Comparison of ENCODE assay signal across 23 cellular contexts in the genomic region with DNA sequence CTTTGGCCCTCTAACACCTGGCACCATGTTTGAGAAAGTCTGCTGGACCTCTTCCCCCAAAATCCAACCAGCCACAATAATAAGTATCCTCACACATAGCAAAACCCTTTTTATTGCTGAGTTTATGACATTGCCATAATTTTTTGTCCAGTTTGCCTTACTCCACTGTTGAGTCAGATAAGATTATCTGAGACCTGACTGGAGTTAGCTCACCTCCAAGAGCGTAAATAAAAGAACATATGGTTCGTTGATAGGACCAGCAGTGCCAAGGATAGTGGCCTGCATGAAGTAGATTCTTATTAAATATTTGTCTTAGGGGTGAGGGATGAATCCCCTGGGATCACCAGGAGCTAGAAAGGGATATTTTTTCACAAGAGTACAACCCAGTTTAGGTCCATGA.
DNase-seq lines count a peak whose midpoint lies in the region; ATAC-seq, FAIRE-seq and TF ChIP-seq lines count a peak whose summit lies in the region.
"Had no signal": no experiment of that assay in that cellular context is flagged by ENCODE, and none has a peak within 500 bp of the region (broad histone marks: within the 10 kb centered on the region; RNA-seq: fewer than 3 reads in every experiment).

No MANE protein-coding gene starts in this region.

- no peak overlapping the region for H2AFZ ChIP-seq in H1 (ENCODE audit: low read length)
- H2AFZ ChIP-seq: GM23338 had no signal

- no peak overlapping the region for H3K9ac ChIP-seq in H1 (replicated peaks in 1 of 4; ENCODE audit: extremely low read depth in 1 of 4, low read depth in 3 of 4, low read length in 3 of 4)
- H3K9ac ChIP-seq: BLaER1 had no signal

- no peaks in the 10 kb centered on the region for H3K36me3 ChIP-seq in H1 (ENCODE audit: control insufficient read depth in 2 of 4, insufficient read depth in 4 of 4, low read length in 3 of 4)
- no peaks in the 10 kb centered on the region for H3K36me3 ChIP-seq in mucosa of descending colon (ENCODE audit: low read depth)
- H3K36me3 ChIP-seq: BLaER1, HAP-1 had no signal

- intact Hi-C loops in mucosa of descending colon (cut with DNase I, micrococcal nuclease): no loop called here

- no peaks in the 10 kb centered on the region for H3K79me2 ChIP-seq in H1 (ENCODE audit: control insufficient read depth in 1 of 2, insufficient read depth in 2 of 2, low read length in 2 of 2)

- no peak overlapping the region for H2BK12ac ChIP-seq in H1 (ENCODE audit: low read depth, low read length)

- H3K4ac ChIP-seq in H1 (replicated peaks; ENCODE audit: insufficient read length, low read depth, low read length): no peak overlapping the region

- H3K9me3 ChIP-seq in H1 (ENCODE audit: insufficient read depth in 2 of 2, low read depth in 1 of 2, low read length in 1 of 2) (no peaks in the 10 kb centered on the region), mucosa of descending colon (no peaks in the 10 kb centered on the region)
- H3K9me3 ChIP-seq: Caco-2, HAP-1 had no signal

- no peak for TF ChIP-seq CTCF in H1 (IDR thresholded peaks at IDR 0.05; ENCODE audit: control extremely low read depth in 1 of 3, insufficient read depth in 1 of 3, low read depth in 1 of 3, low read length in 3 of 3)
- TF ChIP-seq CTCF in mucosa of descending colon (IDR thresholded peaks at IDR 0.05): no peak
- no peak for TF ChIP-seq CTCF in D721Med (IDR thresholded peaks at IDR 0.05; ENCODE audit: insufficient read depth, missing control alignments)

- TF ChIP-seq EP300 in H1 (IDR thresholded peaks at IDR 0.05; ENCODE audit: borderline replicate concordance in 1 of 2, low read depth in 2 of 2, low read length in 2 of 2): no peak

- peak overlapping the region; percentile 31; the same call in 1 of the 2 replicates for H2BK15ac ChIP-seq in H1 (ENCODE audit: low read length)

- H3K27ac ChIP-seq in H1 (ENCODE audit: low read depth, low read length): no peak overlapping the region
- H3K27ac ChIP-seq: 22Rv1, BLaER1, C4-2B had no signal

- POLR2A ChIA-PET in H1 (lab: Charles Lee; ENCODE audit: partially characterized antibody): no interaction called here

- no peak overlapping the region for H2BK5ac ChIP-seq in H1 (ENCODE audit: low read depth, low read length)

- H2AK5ac ChIP-seq in H1 (ENCODE audit: low read depth, low read length): no peak overlapping the region

- ATAC-seq in mucosa of descending colon (peak; percentile 66), GM19324 (IDR thresholded peaks at IDR 0.05; ENCODE audit: low FRiP score, unreplicated experiment) (no peak)
- ATAC-seq: CD8-positive, alpha-beta T cell; GM23338 had no signal

- H3K4me2 ChIP-seq in H1 (ENCODE audit: insufficient read depth in 1 of 2, low read depth in 2 of 2, low read length in 2 of 2): no peak overlapping the region
- H3K4me2 ChIP-seq: BLaER1, GM23338 had no signal

- H3K18ac ChIP-seq in H1 (ENCODE audit: extremely low read depth, low read length): no peak overlapping the region

- TF ChIP-seq RAD21 in H1 (IDR thresholded peaks at IDR 0.05 in 1 of 2, conservative IDR thresholded peaks at IDR 0.05 in 1 of 2; ENCODE audit: low read depth in 2 of 2, low read length in 2 of 2): no peak

- no peaks in the 10 kb centered on the region for H3K79me1 ChIP-seq in H1 (ENCODE audit: low read depth, low read length)

- H4K91ac ChIP-seq in H1 (replicated peaks; ENCODE audit: insufficient read length, low read length): no peak overlapping the region

- no peak overlapping the region for H4K8ac ChIP-seq in H1 (ENCODE audit: extremely low read depth, insufficient read depth, low read length)

- H3K4me3 ChIP-seq in H1 (ENCODE audit: extremely low read depth in 1 of 4, insufficient read depth in 2 of 4, low read depth in 3 of 4, low read length in 4 of 4): no peak overlapping the region
- no peak overlapping the region for H3K4me3 ChIP-seq in mucosa of descending colon
- H3K4me3 ChIP-seq: BLaER1, GM23338, HAP-1 had no signal

- H4K20me1 ChIP-seq in H1 (replicated peaks in 1 of 2; ENCODE audit: control insufficient read depth in 1 of 2, insufficient read depth in 2 of 2, low read length in 2 of 2): no peaks in the 10 kb centered on the region
- H4K20me1 ChIP-seq: BLaER1 had no signal

- H4K5ac ChIP-seq in H1 (ENCODE audit: insufficient read length, low read depth, low read length): no peak overlapping the region

- no peak overlapping the region for H3K23ac ChIP-seq in H1 (ENCODE audit: insufficient read length)

- TF ChIP-seq POLR2A in H1 (IDR thresholded peaks at IDR 0.05; ENCODE audit: control extremely low read depth in 1 of 2, low read depth in 2 of 2, low read length in 2 of 2): no peak

- H3K23me2 ChIP-seq in H1 (ENCODE audit: low read depth, low read length): no peaks in the 10 kb centered on the region

- 0 out of 2 replicates have a peak overlapping the region, but pooled peaks have one; percentile 61 for H2BK20ac ChIP-seq in H1 (ENCODE audit: low read length)

- no peak overlapping the region for H3K14ac ChIP-seq in H1 (ENCODE audit: insufficient read length)

- no peak overlapping the region for H2BK120ac ChIP-seq in H1 (replicated peaks; ENCODE audit: low read depth, low read length)

- FAIRE-seq in H1 (lab: Jason Lieb, UNC): no peak
- no peak for FAIRE-seq in D721Med (lab: Jason Lieb, UNC)
- FAIRE-seq: A204.1, G401.6, GM12892, GM19239, H54 had no signal

- H3K27me3 ChIP-seq in H1 (replicated peaks in 1 of 4; ENCODE audit: control insufficient read depth in 3 of 4, extremely low read depth in 1 of 4, insufficient read depth in 3 of 4, low read length in 3 of 4): no peaks in the 10 kb centered on the region
- H3K27me3 ChIP-seq: BLaER1 had no signal

- H3K4me1 ChIP-seq in H1 (replicated peaks in 1 of 4; ENCODE audit: control insufficient read depth in 3 of 4, insufficient read depth in 4 of 4, low read length in 3 of 4) (no peaks in the 10 kb centered on the region), mucosa of descending colon (ENCODE audit: low read depth) (peaks cover 5% of the 10 kb centered on the region)
- H3K4me1 ChIP-seq: BLaER1, Caco-2, HAP-1 had no signal

- H3K56ac ChIP-seq in H1 (replicated peaks; ENCODE audit: insufficient read length, low read depth, low read length): no peak overlapping the region

- CTCF ChIA-PET in H1 (lab: Charles Lee; ENCODE audit: partially characterized antibody): interaction anchor here (1.1 kb wide), 1 partner anchor 13 kb away, joined by 3 read pairs; no protein-coding TSS in a partner anchor

- peak; percentile 27 for DNase-seq in DMS 273 (lab: John Stamatoyannopoulos, UW; ENCODE audit: unreplicated experiment)
- no peak for DNase-seq in DMS 273 treated with DMSO at 0.1 percent for 48 hours (lab: John Stamatoyannopoulos, UW)
- no peak for DNase-seq in H1 (ENCODE audit: low read depth in 1 of 2, low spot score in 2 of 2)
- DNase-seq in mucosa of descending colon: no peak
- DNase-seq in D721Med (ENCODE audit: insufficient read length, low spot score): no peak
- no peak for DNase-seq in activated naive CD4-positive, alpha-beta T cell (lab: John Stamatoyannopoulos, UW)
- DNase-seq: Caco-2; CD4-positive, CD25-positive, alpha-beta regulatory T cell; CD8-positive, alpha-beta T cell; DMS153; DND-41; HFFc6 had no signal

- WGBS in H1 (ENCODE audit: extremely low coverage in 1 of 2, insufficient coverage in 1 of 2, insufficient read length in 1 of 2, insufficient replicate concordance in 2 of 2, low coverage in 1 of 2, low lambda C conversion rate in 2 of 2, missing lambda C conversion rate in 1 of 2), 2 experiments: 84% methylated on average over 2 of the region's 2 CpGs; no CpG with 5 or more reads in 1 of the 2 experiments

TF ChIP-seq in H1, 55 proteins besides CTCF, POLR2A, EP300 and RAD21:
- TF ChIP-seq KDM4A (IDR thresholded peaks at IDR 0.05; ENCODE audit: low read depth, low read length, severe bottlenecking): no peak
- no peak for TF ChIP-seq SRF (IDR thresholded peaks at IDR 0.05; ENCODE audit: low read depth, low read length)
